In the genomic region with DNA sequence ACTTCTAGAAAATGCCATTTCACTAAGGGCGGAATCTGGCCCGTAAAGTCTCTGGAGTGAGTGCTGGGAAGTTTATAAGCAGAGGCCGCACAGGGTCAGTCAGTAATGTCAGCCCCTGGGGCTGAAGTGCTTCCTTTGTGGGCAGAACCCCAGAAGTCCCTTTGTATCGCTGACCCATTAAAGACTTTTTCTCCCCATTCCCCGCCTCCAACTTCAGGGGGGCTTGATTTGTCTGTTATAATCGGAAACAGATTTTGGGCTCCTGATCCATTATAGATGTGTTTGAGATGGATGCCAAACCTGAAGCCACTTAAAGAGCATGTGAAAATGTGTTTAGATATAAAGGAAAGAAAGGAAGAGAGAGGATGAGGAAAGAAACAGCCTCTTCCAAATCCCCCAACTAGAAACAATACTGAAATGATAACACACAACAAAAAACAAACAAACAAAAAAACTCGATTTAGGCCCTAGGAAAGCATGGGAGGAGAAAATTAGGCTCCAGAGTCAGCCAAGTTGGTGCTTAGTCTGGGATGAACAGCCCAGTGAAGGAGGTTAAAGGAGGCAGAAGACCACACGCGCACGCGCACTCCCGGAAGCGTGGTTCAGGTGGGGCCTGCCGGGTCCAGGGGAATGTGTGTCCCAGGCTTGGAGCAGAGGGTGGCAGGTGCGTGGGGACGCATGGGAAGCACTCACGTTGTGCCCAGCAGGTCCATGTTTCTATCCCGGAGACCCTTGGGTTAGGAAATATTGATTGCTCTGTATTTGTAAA, we compare ENCODE assay signal across 16 cellular contexts. TPM values are rescaled to one million over a fixed set of nuclear protein-coding genes. Genes with fewer than 3 reads are reported as not detected.
DNase-seq lines count a peak whose midpoint lies in the region; ATAC-seq and TF ChIP-seq lines count a peak whose summit lies in the region.
"Had no signal": no experiment of that assay in that cellular context is flagged by ENCODE, and none has a peak within 500 bp of the region (broad histone marks: within the 10 kb centered on the region; RNA-seq: fewer than 3 reads in every experiment).

No MANE protein-coding gene starts in this region.

- H4K20me1 ChIP-seq in mammary epithelial cell (ENCODE audit: insufficient read depth, low read length), result no peaks in the 10 kb centered on the region

- no peak for ATAC-seq in activated CD8-positive, alpha-beta T cell treated with anti-CD3 and anti-CD28 coated beads, Interleukin-2, amount 10 ng/mL, durations not matched to agents 7 days and 5 days
- ATAC-seq in mucosa of descending colon, result no peak
- ATAC-seq: activated T-cell treated with anti-CD3 and anti-CD28 coated beads, Interleukin-2, amount 50 U/mL, for 4 hours; left ventricle myocardium superior; upper lobe of right lung had no signal

- H3K4me1 ChIP-seq in breast epithelium, result no peaks in the 10 kb centered on the region
- peaks cover 4% of the 10 kb centered on the region for H3K4me1 ChIP-seq in mammary epithelial cell (ENCODE audit: insufficient read depth, low read length)
- H3K4me1 ChIP-seq in mucosa of descending colon (ENCODE audit: low read depth), result no peaks in the 10 kb centered on the region
- H3K4me1 ChIP-seq: upper lobe of right lung had no signal

- TF ChIP-seq POLR2A in breast epithelium (IDR thresholded peaks at IDR 0.05), result no peak

- H3K4me2 ChIP-seq in mammary epithelial cell (ENCODE audit: insufficient read depth, low read depth, low read length), result no peak overlapping the region

- no peaks in the 10 kb centered on the region for H3K9me3 ChIP-seq in breast epithelium
- no peaks in the 10 kb centered on the region for H3K9me3 ChIP-seq in mammary epithelial cell (replicated peaks; ENCODE audit: insufficient read depth, low read length)
- no peaks in the 10 kb centered on the region for H3K9me3 ChIP-seq in mucosa of descending colon
- H3K9me3 ChIP-seq: right atrium auricular region, upper lobe of right lung had no signal

- no peaks in the 10 kb centered on the region for H3K9me3 Mint-ChIP-seq in activated CD8-positive, alpha-beta T cell treated with anti-CD3 and anti-CD28 coated beads, Interleukin-2, amount 10 ng/mL, durations not matched to agents 7 days and 5 days (ENCODE audit: insufficient read depth)
- H3K9me3 Mint-ChIP-seq: activated T-cell treated with anti-CD3 and anti-CD28 coated beads, Interleukin-2, amount 50 U/mL, for 4 hours; natural killer cell had no signal

- H3K4me3 ChIP-seq in breast epithelium (no peak overlapping the region), mammary epithelial cell (replicated peaks in 1 of 3; ENCODE audit: insufficient read depth in 1 of 3, low read depth in 2 of 3, low read length in 3 of 3) (no peak overlapping the region), mucosa of descending colon (no peak overlapping the region)
- H3K4me3 ChIP-seq: right atrium auricular region, upper lobe of right lung had no signal

- TF ChIP-seq CTCF in breast epithelium (IDR thresholded peaks at IDR 0.05) (no peak), mammary epithelial cell (conservative IDR thresholded peaks at IDR 0.05 in 1 of 2, IDR thresholded peaks at IDR 0.05 in 1 of 2; ENCODE audit: extremely low read depth in 1 of 2, insufficient read depth in 1 of 2, low read depth in 1 of 2, low read length in 2 of 2) (no peak), mucosa of descending colon (IDR thresholded peaks at IDR 0.05) (no peak)

- no peak overlapping the region for H3K9ac ChIP-seq in mammary epithelial cell (ENCODE audit: insufficient read depth, low read length)

- no peak overlapping the region for H2AFZ ChIP-seq in mammary epithelial cell (ENCODE audit: low read depth, low read length)

- H3K27ac Mint-ChIP-seq in activated CD8-positive, alpha-beta T cell treated with anti-CD3 and anti-CD28 coated beads, Interleukin-2, amount 10 ng/mL, durations not matched to agents 7 days and 5 days, result peak overlapping the region; percentile 62

- CTCF ChIA-PET in mammary epithelial cell (lab: Charles Lee; ENCODE audit: low non-redundant PET), result no interaction called here
- CTCF ChIA-PET in activated CD8-positive, alpha-beta T cell treated with anti-CD3 and anti-CD28 coated beads, Interleukin-2, amount 10 ng/mL, durations not matched to agents 7 days and 5 days (lab: Charles Lee), result interaction anchor here (1.2 kb wide), 1 partner anchor 40 kb away, joined by 7 read pairs; no protein-coding TSS in a partner anchor

- no peak for DNase-seq in breast epithelium (ENCODE audit: low spot score in 2 of 2)
- DNase-seq in mammary epithelial cell, result no peak
- DNase-seq in activated CD8-positive, alpha-beta T cell treated with anti-CD3 and anti-CD28 coated beads, Interleukin-2, amount 10 ng/mL, durations not matched to agents 7 days and 5 days, result no peak
- peak; percentile 37 for DNase-seq in left kidney (ENCODE audit: low read depth, low spot score)
- no peak for DNase-seq in RKO (ENCODE audit: low spot score)
- no peak for DNase-seq in mucosa of descending colon
- DNase-seq in NCI-H146 (lab: John Stamatoyannopoulos, UW), result no peak
- DNase-seq: activated CD4-positive, alpha-beta T cell treated with anti-CD3 and anti-CD28 coated beads for 1 hour; activated T-cell treated with anti-CD3 and anti-CD28 coated beads, Interleukin-2, amount 50 U/mL, for 4 hours; left ventricle myocardium superior; natural killer cell; NCI-H2081 treated with DMSO at 0.1 percent for 48 hours; NCI-H774; upper lobe of right lung had no signal

- intact Hi-C loops in breast epithelium (cut with DNase I; ENCODE audit: low total_unique reads) (no loop called here), mammary epithelial cell (cut with micrococcal nuclease) (no loop called here), mucosa of descending colon (cut with DNase I, micrococcal nuclease) (no loop called here)

- peaks cover 57% of the 10 kb centered on the region for H3K36me3 Mint-ChIP-seq in activated CD8-positive, alpha-beta T cell treated with anti-CD3 and anti-CD28 coated beads, Interleukin-2, amount 10 ng/mL, durations not matched to agents 7 days and 5 days (ENCODE audit: low read depth)
- H3K36me3 Mint-ChIP-seq: natural killer cell had no signal

- dilution Hi-C loops in mammary epithelial cell (cut with HindIII; ENCODE audit: low sequenced_read_pairs), result no loop called here

- H3K36me3 ChIP-seq in breast epithelium, result no peaks in the 10 kb centered on the region
- peaks cover 2% of the 10 kb centered on the region for H3K36me3 ChIP-seq in mammary epithelial cell (ENCODE audit: insufficient read depth, low read length)
- no peaks in the 10 kb centered on the region for H3K36me3 ChIP-seq in mucosa of descending colon (ENCODE audit: low read depth)
- H3K36me3 ChIP-seq: right atrium auricular region, upper lobe of right lung had no signal

- POLR2A ChIA-PET in activated CD8-positive, alpha-beta T cell treated with anti-CD3 and anti-CD28 coated beads, Interleukin-2, amount 10 ng/mL, durations not matched to agents 7 days and 5 days (lab: Charles Lee), result interaction anchor here (2.6 to 3.2 kb wide), 2 partner anchors 26 kb away, joined by 9 to 14 read pairs; no protein-coding TSS in a partner anchor

- in situ Hi-C loops in mammary epithelial cell (cut with MboI; ENCODE audit: low sequenced_read_pairs in 2 of 2), result no loop called here

- no peak overlapping the region for H3K4me3 Mint-ChIP-seq in activated CD8-positive, alpha-beta T cell treated with anti-CD3 and anti-CD28 coated beads, Interleukin-2, amount 10 ng/mL, durations not matched to agents 7 days and 5 days
- H3K4me3 Mint-ChIP-seq: activated T-cell treated with anti-CD3 and anti-CD28 coated beads, Interleukin-2, amount 50 U/mL, for 4 hours; natural killer cell had no signal

- H3K79me2 ChIP-seq in mammary epithelial cell (ENCODE audit: insufficient read depth, low read length), result no peaks in the 10 kb centered on the region

- H3K4me1 Mint-ChIP-seq in activated CD8-positive, alpha-beta T cell treated with anti-CD3 and anti-CD28 coated beads, Interleukin-2, amount 10 ng/mL, durations not matched to agents 7 days and 5 days (ENCODE audit: low read depth), result peaks cover 93% of the 10 kb centered on the region

- H3K27me3 ChIP-seq in breast epithelium (no peaks in the 10 kb centered on the region), mammary epithelial cell (ENCODE audit: insufficient read depth, low read length) (no peaks in the 10 kb centered on the region)
- H3K27me3 ChIP-seq: right atrium auricular region, upper lobe of right lung had no signal

- no peaks in the 10 kb centered on the region for H3K27me3 Mint-ChIP-seq in activated CD8-positive, alpha-beta T cell treated with anti-CD3 and anti-CD28 coated beads, Interleukin-2, amount 10 ng/mL, durations not matched to agents 7 days and 5 days (ENCODE audit: low read depth)

- no TSS peak for BruUV-seq in mammary epithelial cell (replicated peaks; lab: Mats Ljungman, UMichigan)

- 97% methylated on average over 17 of the region's 18 CpGs for WGBS in mammary epithelial cell (ENCODE audit: low coverage, missing lambda C conversion rate)

- H3K27ac ChIP-seq in breast epithelium (peak overlapping the region; percentile 13 to 63), mammary epithelial cell (ENCODE audit: insufficient read depth, low read depth, low read length) (no peak overlapping the region), temporal lobe (ENCODE audit: low read depth, low read length) (peak overlapping the region; percentile 31)
- H3K27ac ChIP-seq: upper lobe of right lung had no signal

RNA-seq across cellular contexts. Expression of gene MSI2, which starts 27.1 kb away (rescaled TPM):
- total RNA-seq in breast epithelium (10 to 100 TPM; 13.4 to 89.1 (median 71.1) TPM), mammary epithelial cell (10 to 100 TPM; 56.5 to 57.0 TPM), temporal lobe (28.3 TPM), mucosa of descending colon (10 to 100 TPM; 60.0 to 72.6 (median 65.7) TPM)
- polyA plus RNA-seq in mammary epithelial cell, result 21.9 TPM
- 109 TPM for polyA minus RNA-seq in mammary epithelial cell
- total RNA-seq in activated CD8-positive, alpha-beta T cell treated with anti-CD3 and anti-CD28 coated beads, Interleukin-2, amount 10 ng/mL, durations not matched to agents 7 days and 5 days, result 100 to 1,000 TPM; 123 to 125 TPM
